ENCODE assay signal across 1 cellular context in genomic region chr18:58046794-58047555, GRCh38.
TF ChIP-seq lines count a peak whose summit lies in the region.

No MANE protein-coding gene starts in this region.

TF ChIP-seq in H1, 55 proteins besides CTCF, POLR2A, EP300 and RAD21:
- TF ChIP-seq CEBPB (IDR thresholded peaks at IDR 0.05; ENCODE audit: low read depth, low read length) (peak; percentile 25; the same call in 1 of the 2 replicates), TAF7 (optimal IDR thresholded peaks at IDR 0.05; ENCODE audit: borderline replicate concordance, low read depth, low read length) (no peak)
